14 cellular contexts compared by ENCODE assay signal in the genomic region with DNA sequence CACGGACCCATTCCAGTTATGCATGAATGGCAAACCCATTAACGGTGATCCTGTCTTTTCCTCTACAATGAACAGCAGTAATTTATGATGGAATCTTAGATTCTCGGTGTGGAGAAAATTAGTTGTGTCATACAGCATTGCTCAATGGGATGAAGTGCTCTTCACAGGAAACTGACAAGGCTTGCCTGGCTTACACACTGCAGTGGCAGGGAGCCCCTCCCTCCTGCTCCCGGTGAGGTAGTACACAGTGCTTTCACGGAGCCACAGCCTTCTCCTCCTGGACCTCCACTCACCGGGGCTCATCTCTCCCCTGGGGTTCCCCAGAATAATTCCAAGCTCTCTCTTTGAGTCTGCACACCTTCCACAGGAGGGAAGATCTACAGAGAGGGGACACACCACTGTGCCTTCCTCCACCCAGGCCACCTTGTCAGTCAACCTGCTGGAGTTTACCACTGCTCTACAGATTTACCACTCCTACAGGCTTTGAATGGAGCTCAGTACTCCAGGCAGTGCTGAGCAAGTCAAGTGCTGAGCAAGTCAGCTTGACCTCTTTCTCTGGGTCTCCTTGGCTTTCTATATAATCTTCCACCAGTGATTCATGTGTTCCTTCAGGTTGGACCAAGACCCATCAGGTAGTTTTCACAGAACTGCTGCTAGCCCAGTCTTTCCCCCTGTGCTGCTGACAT. TPM values are rescaled to one million over a fixed set of nuclear protein-coding genes. Genes with fewer than 3 reads are reported as not detected.
DNase-seq lines count a peak whose midpoint lies in the region; ATAC-seq and TF ChIP-seq lines count a peak whose summit lies in the region.
"Had no signal": no experiment of that assay in that cellular context is flagged by ENCODE, and none has a peak within 500 bp of the region (broad histone marks: within the 10 kb centered on the region; RNA-seq: fewer than 3 reads in every experiment).

No MANE protein-coding gene starts in this region.

- no peak overlapping the region for H3K4me2 ChIP-seq in GM23248 (ENCODE audit: unreplicated experiment)
- H3K4me2 ChIP-seq in osteoblast (ENCODE audit: insufficient read depth, low read length) = no peak overlapping the region

- H3K9me2 ChIP-seq in GM23248 (ENCODE audit: insufficient read depth) = no peaks in the 10 kb centered on the region

- peaks cover 15% of the 10 kb centered on the region for H3F3A ChIP-seq in GM23248 (ENCODE audit: insufficient read depth)

- H4K20me1 ChIP-seq in GM23248 (ENCODE audit: insufficient read depth) = no peaks in the 10 kb centered on the region
- H4K20me1 ChIP-seq in osteoblast (ENCODE audit: insufficient read depth, low read length) = no peaks in the 10 kb centered on the region

- 38 to 40% methylated on average over 6 of the region's 6 CpGs for WGBS in GM23248 (ENCODE audit: low coverage in 1 of 2, low lambda C conversion rate in 2 of 2, missing lambda C conversion rate in 2 of 2), 2 experiments

- H2AFZ ChIP-seq in GM23248 (no peak overlapping the region), osteoblast (ENCODE audit: low read length) (no peak overlapping the region)

- ATAC-seq in HG03460 (IDR thresholded peaks at IDR 0.05; ENCODE audit: unreplicated experiment) = no peak

- DNase-seq in GM23248 (peak; percentile 85), NCI-H69 (lab: John Stamatoyannopoulos, UW) (peak; percentile 21), epithelial cell of prostate (ENCODE audit: low read depth, low spot score) (peak; percentile 54), osteoblast (ENCODE audit: insufficient read length, low spot score, missing footprints) (peak; percentile 73), SHP77 treated with DMSO at 0.1 percent for 48 hours (lab: John Stamatoyannopoulos, UW) (no peak), NCI-H146 treated with DMSO at 0.1 percent for 48 hours (lab: John Stamatoyannopoulos, UW; ENCODE audit: unreplicated experiment) (no peak)
- DNase-seq: activated naive CD4-positive, alpha-beta T cell treated with anti-CD3 and anti-CD28 coated beads, Interleukin-2, amount 50 U/mL, for 16 hours; GOT3; NCI-H1436 treated with DMSO at 0.1 percent for 48 hours; NK-92 treated with Interleukin-12 subunit alpha and Interleukin-12 subunit beta, amount 100 ng/mL, for 24 hours; T-helper 2 cell had no signal

- H3K4me3 ChIP-seq in GM23248 (no peak overlapping the region), osteoblast (ENCODE audit: insufficient read depth, low read length) (no peak overlapping the region)
- H3K4me3 ChIP-seq: GM12878, skin epidermis had no signal

- H3K79me2 ChIP-seq in GM23248 (ENCODE audit: insufficient read depth) (no peaks in the 10 kb centered on the region), osteoblast (ENCODE audit: insufficient read depth, low read length) (no peaks in the 10 kb centered on the region)

- H3K27me3 ChIP-seq in GM23248 (replicated peaks; ENCODE audit: insufficient read depth) = no peaks in the 10 kb centered on the region
- no peaks in the 10 kb centered on the region for H3K27me3 ChIP-seq in osteoblast (ENCODE audit: insufficient read depth, low read length)

- peaks cover 35% of the 10 kb centered on the region for H3K4me1 ChIP-seq in GM23248 (ENCODE audit: insufficient read depth)
- peaks cover 6% of the 10 kb centered on the region for H3K4me1 ChIP-seq in osteoblast (ENCODE audit: insufficient read depth, low read length)

- in situ Hi-C loops in GM23248 (cut with MboI) = loop anchor here (5.0 kb wide), 1 partner anchor 458 kb away; no protein-coding TSS in a partner anchor

- H3K36me3 ChIP-seq in GM23248 (ENCODE audit: low read depth) (no peaks in the 10 kb centered on the region), osteoblast (ENCODE audit: insufficient read depth, low read length) (no peaks in the 10 kb centered on the region)

- H3K27ac ChIP-seq in GM23248 (no peak overlapping the region), epithelial cell of prostate (peak overlapping the region; percentile 30), osteoblast (ENCODE audit: low read depth, low read length) (no peak overlapping the region)
- H3K27ac ChIP-seq: skin epidermis had no signal

- H3K9ac ChIP-seq in GM23248 = no peak overlapping the region

- TF ChIP-seq CTCF in osteoblast (IDR thresholded peaks at IDR 0.05; ENCODE audit: extremely low read depth, low read depth, low read length) = no peak

- H3K9me3 ChIP-seq in GM23248 (ENCODE audit: low read depth) (no peaks in the 10 kb centered on the region), osteoblast (ENCODE audit: low read depth, low read length) (no peaks in the 10 kb centered on the region)

RNA-seq across cellular contexts. Expression of gene TBC1D2, which starts 59.1 kb away (rescaled TPM):
- total RNA-seq in GM23248 (2014; rRNA removed; shearing (Covaris generic)) = 57.5 and 58.4 TPM in 2 replicates
- polyA plus RNA-seq in GM23248 (2016; fragmentation: Nextera tagmentation; extraction: Ambion mirVana) = 56.2 and 58.9 TPM in 2 replicates
- total RNA-seq in osteoblast = 114 and 128 TPM in 2 replicates

Comparison
In these comparisons a context has a peak if more than half of its experiments do, and no peak if none do; other contexts are left out.
1. DNase-seq: peak in GM23248 (single experiment), NCI-H69 (single experiment), epithelial cell of prostate (single experiment) and osteoblast (single experiment); none in SHP77 treated with DMSO at 0.1 percent for 48 hours (single experiment) and NCI-H146 treated with DMSO at 0.1 percent for 48 hours (single experiment).